In genomic region chr15:78651930-78652655, GRCh38 we compare ENCODE assay signal across 30 cellular contexts. TPM values are rescaled to one million over a fixed set of nuclear protein-coding genes. Genes with fewer than 3 reads are reported as not detected.
"Had no signal": no experiment of that assay in that cellular context is flagged by ENCODE, and none has a peak within 500 bp of the region (broad histone marks: within the 10 kb centered on the region; RNA-seq: fewer than 3 reads in every experiment).

No MANE protein-coding gene starts in this region.

- H3K36me3 ChIP-seq: colonic mucosa, esophagus squamous epithelium, heart right ventricle, left ventricle myocardium inferior, lower lobe of right lung, neutrophil, pancreas, right atrium auricular region, thoracic aorta, tibial nerve, upper lobe of left lung, uterus had no signal

- H3K4me3 ChIP-seq: colonic mucosa, esophagus squamous epithelium, heart right ventricle, left ventricle myocardium inferior, lower lobe of right lung, pancreas, right atrium auricular region, thoracic aorta, tibial nerve, upper lobe of left lung, uterus had no signal

- H3K4me1 ChIP-seq: colonic mucosa, esophagus squamous epithelium, heart right ventricle, left ventricle myocardium inferior, lower lobe of right lung, pancreas, right atrium auricular region, tibial nerve, upper lobe of left lung, uterus had no signal

- DNase-seq: colonic mucosa; effector CD8-positive, alpha-beta T cell; erythroblast; esophagus squamous epithelium; foreskin melanocyte; glutamatergic neuron; heart right ventricle; hippocampal formation; left cardiac atrium; left ventricle myocardium inferior; lower lobe of right lung; naive B cell; pancreas; stimulated activated CD4-positive, alpha-beta T cell treated with anti-CD3 and anti-CD28 coated beads, Interleukin-4, amount 100 ng/mL, for 4 hours; stimulated activated naive B cell treated with anti-CD40 and anti-IgM and Interleukin-4, amounts not matched to agents 10 μg/mL and 1 μg/mL and 100 μg/mL, for 72 hours; upper lobe of left lung; uterus had no signal

- H3K9me3 ChIP-seq: colonic mucosa, esophagus squamous epithelium, heart right ventricle, left ventricle myocardium inferior, lower lobe of right lung, neutrophil, pancreas, right atrium auricular region, thoracic aorta, tibial nerve, upper lobe of left lung, uterus had no signal

- ATAC-seq: left cardiac atrium; lower lobe of right lung; natural killer cell treated with Interleukin-12 subunit alpha and Interleukin-12 subunit beta and Interleukin-15 and Interleukin-18, amount 100 ng/mL, for 72 hours; pancreas; sciatic nerve; stimulated activated naive B cell treated with anti-CD40 and anti-IgM and Interleukin-4, amounts not matched to agents 10 μg/mL and 1 μg/mL and 100 μg/mL, for 72 hours had no signal

- H3K27me3 Mint-ChIP-seq: stimulated activated naive B cell treated with anti-CD40 and anti-IgM and Interleukin-4, amounts not matched to agents 10 μg/mL and 1 μg/mL and 100 μg/mL, for 72 hours; stimulated activated naive CD8-positive, alpha-beta T cell treated with anti-CD3 and anti-CD28 coated beads, Interleukin-15, Interleukin-2, amounts not matched to agents 100 ng/mL and 50 ng/mL, for 24 hours had no signal

- H3K27ac ChIP-seq: colonic mucosa, esophagus squamous epithelium, heart right ventricle, left ventricle myocardium inferior, lower lobe of right lung, neutrophil, pancreas, right atrium auricular region, thoracic aorta, tibial nerve, upper lobe of left lung, uterus had no signal

- H3K4me3 Mint-ChIP-seq: dendritic cell treated with granulocyte-macrophage colony-stimulating factor and Interleukin-4, amounts not matched to agents 40 ng/mL and 50 ng/mL, for 4 days; naive B cell; natural killer cell treated with Interleukin-12 subunit alpha and Interleukin-12 subunit beta and Interleukin-15 and Interleukin-18, amount 100 ng/mL, for 72 hours; neural crest cell; stimulated activated naive B cell treated with anti-CD40 and anti-IgM and Interleukin-4, amounts not matched to agents 10 μg/mL and 1 μg/mL and 100 μg/mL, for 72 hours; stimulated activated naive CD8-positive, alpha-beta T cell treated with anti-CD3 and anti-CD28 coated beads, Interleukin-15, Interleukin-2, amounts not matched to agents 100 ng/mL and 50 ng/mL, for 24 hours had no signal

- H3K27me3 ChIP-seq: colonic mucosa, esophagus squamous epithelium, pancreas, right atrium auricular region, tibial nerve, upper lobe of left lung, uterus had no signal

- H3K9me3 Mint-ChIP-seq: dendritic cell treated with granulocyte-macrophage colony-stimulating factor and Interleukin-4, amounts not matched to agents 40 ng/mL and 50 ng/mL, for 4 days; naive B cell; natural killer cell treated with Interleukin-12 subunit alpha and Interleukin-12 subunit beta and Interleukin-15 and Interleukin-18, amount 100 ng/mL, for 72 hours; neural crest cell; stimulated activated naive B cell treated with anti-CD40 and anti-IgM and Interleukin-4, amounts not matched to agents 10 μg/mL and 1 μg/mL and 100 μg/mL, for 72 hours; stimulated activated naive CD8-positive, alpha-beta T cell treated with anti-CD3 and anti-CD28 coated beads, Interleukin-15, Interleukin-2, amounts not matched to agents 100 ng/mL and 50 ng/mL, for 24 hours had no signal

- H3K4me1 Mint-ChIP-seq: naive B cell; neural crest cell; stimulated activated naive B cell treated with anti-CD40 and anti-IgM and Interleukin-4, amounts not matched to agents 10 μg/mL and 1 μg/mL and 100 μg/mL, for 72 hours had no signal

- H3K27ac Mint-ChIP-seq: dendritic cell treated with granulocyte-macrophage colony-stimulating factor and Interleukin-4, amounts not matched to agents 40 ng/mL and 50 ng/mL, for 4 days; naive B cell; natural killer cell treated with Interleukin-12 subunit alpha and Interleukin-12 subunit beta and Interleukin-15 and Interleukin-18, amount 100 ng/mL, for 72 hours; stimulated activated naive B cell treated with anti-CD40 and anti-IgM and Interleukin-4, amounts not matched to agents 10 μg/mL and 1 μg/mL and 100 μg/mL, for 72 hours; stimulated activated naive CD8-positive, alpha-beta T cell treated with anti-CD3 and anti-CD28 coated beads, Interleukin-15, Interleukin-2, amounts not matched to agents 100 ng/mL and 50 ng/mL, for 24 hours had no signal

- H3K36me3 Mint-ChIP-seq: naive B cell; natural killer cell treated with Interleukin-12 subunit alpha and Interleukin-12 subunit beta and Interleukin-15 and Interleukin-18, amount 100 ng/mL, for 72 hours; stimulated activated naive B cell treated with anti-CD40 and anti-IgM and Interleukin-4, amounts not matched to agents 10 μg/mL and 1 μg/mL and 100 μg/mL, for 72 hours had no signal

RNA-seq across cellular contexts. Expression of gene CHRNB4, which starts 11.1 kb away (rescaled TPM):
- total RNA-seq: left ventricle myocardium inferior; lower lobe of right lung; mononuclear cell; natural killer cell treated with Interleukin-12 subunit alpha and Interleukin-12 subunit beta and Interleukin-15 and Interleukin-18, amount 100 ng/mL, for 72 hours; omental fat pad; right atrium auricular region; sciatic nerve; thoracic aorta; tibial nerve; upper lobe of left lung had no signal

RNA-seq across cellular contexts. Expression of gene CHRNA3, which starts 31.3 kb away (rescaled TPM):
- total RNA-seq: chondrocyte; mononuclear cell; natural killer cell treated with Interleukin-12 subunit alpha and Interleukin-12 subunit beta and Interleukin-15 and Interleukin-18, amount 100 ng/mL, for 72 hours; sciatic nerve; skeletal muscle tissue; thoracic aorta; tibial nerve had no signal
